Comparison of ENCODE assay signal across 20 cellular contexts in genomic region chr3:133897547-133897946, GRCh38.
"Had no signal": no experiment of that assay in that cellular context is flagged by ENCODE, and none has a peak within 500 bp of the region (broad histone marks: within the 10 kb centered on the region; RNA-seq: fewer than 3 reads in every experiment).

No MANE protein-coding gene starts in this region.

- H3K27ac Mint-ChIP-seq: natural killer cell had no signal

- H3K36me3 Mint-ChIP-seq: natural killer cell had no signal

- H3K9me3 ChIP-seq: gastrocnemius medialis, heart right ventricle, neutrophil, ovary, right atrium auricular region, sigmoid colon, stomach had no signal

- H3K4me1 Mint-ChIP-seq: natural killer cell had no signal

- H3K4me1 ChIP-seq: gastrocnemius medialis had no signal

- ATAC-seq: esophagus mucosa, gastrocnemius medialis, heart right ventricle, natural killer cell had no signal

- H3K27me3 ChIP-seq: ovary, right atrium auricular region, sigmoid colon had no signal

- H3K9me3 Mint-ChIP-seq: natural killer cell had no signal

- DNase-seq: cerebellar nuclear complex; cortex of kidney; effector memory CD4-positive, alpha-beta T cell; gastrocnemius medialis; heart right ventricle; hypothalamus; kidney glomerular epithelial cell; natural killer cell; ovary; sigmoid colon; stimulated activated CD4-positive, alpha-beta T cell treated with anti-CD3 and anti-CD28 coated beads, Interleukin-2, amount 100 ng/mL, for 24 hours; stimulated activated CD4-positive, alpha-beta T cell treated with anti-CD3 and anti-CD28 coated beads, Interleukin-4, amount 100 ng/mL, for 4 hours; stimulated activated naive CD4-positive, alpha-beta T cell; stomach; substantia nigra; trophoblast cell had no signal

- H3K27ac ChIP-seq: gastrocnemius medialis, heart right ventricle, neutrophil, ovary, right atrium auricular region, sigmoid colon, skin epidermis, stomach had no signal

- H3K36me3 ChIP-seq: gastrocnemius medialis, heart right ventricle, neutrophil, ovary, right atrium auricular region, sigmoid colon, stomach had no signal

- H3K4me3 ChIP-seq: gastrocnemius medialis, heart right ventricle, ovary, right atrium auricular region, sigmoid colon, skin epidermis, stomach had no signal
